In genomic region chr9:111094433-111095421, GRCh38 we compare ENCODE assay signal across 9 cellular contexts. TPM values are rescaled to one million over a fixed set of nuclear protein-coding genes. Genes with fewer than 3 reads are reported as not detected.
A peak's percentile ranks its signal among the peaks of the same experiment; 100 is the strongest.
DNase-seq lines count a peak whose midpoint lies in the region; TF ChIP-seq lines count a peak whose summit lies in the region.
"Had no signal": no experiment of that assay in that cellular context is flagged by ENCODE, and none has a peak within 500 bp of the region (broad histone marks: within the 10 kb centered on the region; RNA-seq: fewer than 3 reads in every experiment).

No MANE protein-coding gene starts in this region.

- no peaks in the 10 kb centered on the region for H3K27me3 Mint-ChIP-seq in HFFc6 (ENCODE audit: insufficient read depth)

- H3K4me3 ChIP-seq in adipocyte (ENCODE audit: low read length): peak overlapping the region; percentile 46
- H3K4me3 ChIP-seq in thyroid gland (replicated peaks in 1 of 3): no peak overlapping the region

- DNase-seq in HFFc6 (peak; percentile 81), adipocyte (ENCODE audit: low read depth) (peak; percentile 83), kidney glomerular epithelial cell (lab: John Stamatoyannopoulos, UW) (peak; percentile 1), thyroid gland (peak; percentile 8 to 11), ureter (ENCODE audit: low spot score) (no peak)
- DNase-seq in activated CD4-positive, alpha-beta T cell treated with anti-CD3 and anti-CD28 coated beads for 4 hours: no peak
- no peak for DNase-seq in activated CD8-positive, alpha-beta memory T cell treated with anti-CD3 and anti-CD28 coated beads, Interleukin-2, amount 50 U/mL, for 48 hours
- no peak for DNase-seq in stimulated activated naive CD4-positive, alpha-beta T cell (lab: John Stamatoyannopoulos, UW)

- TF ChIP-seq POLR2A in thyroid gland (IDR thresholded peaks at IDR 0.05): no peak

- no peaks in the 10 kb centered on the region for H3K9me3 ChIP-seq in adipocyte (ENCODE audit: control insufficient read depth, low read length)
- H3K9me3 ChIP-seq in thyroid gland: no peaks in the 10 kb centered on the region

- H3K27ac ChIP-seq in thyroid gland: peak overlapping the region in 2 of 3 donors; percentile 39 to 45
- H3K27ac ChIP-seq: KMS-11 had no signal

- WGBS in thyroid gland, 2 donors: 39 to 45% methylated on average over 2 of the region's 2 CpGs

- H3K36me3 Mint-ChIP-seq in HFFc6 (ENCODE audit: low read depth): no peaks in the 10 kb centered on the region

- H3K4me3 Mint-ChIP-seq in HFFc6: peak overlapping the region; percentile 58

- peaks cover 36% of the 10 kb centered on the region for H3K4me1 Mint-ChIP-seq in HFFc6 (ENCODE audit: low read depth)

- H3K36me3 ChIP-seq in adipocyte (ENCODE audit: control insufficient read depth, insufficient read depth, low read length, severe bottlenecking): no peaks in the 10 kb centered on the region
- no peaks in the 10 kb centered on the region for H3K36me3 ChIP-seq in thyroid gland

- peak overlapping the region; percentile 24 for H3K9ac ChIP-seq in adipocyte (ENCODE audit: low read length)
- H3K9ac ChIP-seq: KMS-11 had no signal

- no peaks in the 10 kb centered on the region for H3K9me3 Mint-ChIP-seq in HFFc6

- TF ChIP-seq CTCF in HFFc6 (IDR thresholded peaks at IDR 0.05) (no peak), thyroid gland (IDR thresholded peaks at IDR 0.05) (no peak)

- peak overlapping the region; percentile 93 for H3K27ac Mint-ChIP-seq in HFFc6

- no peaks in the 10 kb centered on the region for H3K27me3 ChIP-seq in adipocyte (replicated peaks; ENCODE audit: control insufficient read depth, insufficient read depth, low read length)
- H3K27me3 ChIP-seq in thyroid gland: no peaks in the 10 kb centered on the region

- intact Hi-C loops in thyroid gland (cut with DNase I): no loop called here

- H3K4me1 ChIP-seq in adipocyte (ENCODE audit: control insufficient read depth, insufficient read depth, low read length) (peaks cover 20% of the 10 kb centered on the region), thyroid gland (peaks cover 0 to 4% of the 10 kb centered on the region in 2 donors)

RNA-seq across cellular contexts. Expression of gene LPAR1, which starts 56.5 kb away (rescaled TPM):
- 100 to 1,000 TPM in 4 of 6 experiments, 10 to 100 TPM in 2; 70.6 to 148 (median 123) TPM for total RNA-seq in HFFc6 (2021; fragmentation: NEBNext Ultra II Directional; extraction: Animal tissue kit (Norgen Biotek cat#: 25700))
- total RNA-seq in thyroid gland (10 to 100 TPM; 40.8 to 98.5 (median 56.4) TPM), ureter (67.6 TPM)

Comparison
In these comparisons a context has a peak if more than half of its experiments do, and no peak if none do; other contexts are left out.
1. DNase-seq: peak in HFFc6 (single experiment), adipocyte (single experiment), kidney glomerular epithelial cell (single experiment) and thyroid gland (2 of 2); none in ureter (single experiment), activated CD4-positive, alpha-beta T cell treated with anti-CD3 and anti-CD28 coated beads for 4 hours (0 of 2), activated CD8-positive, alpha-beta memory T cell treated with anti-CD3 and anti-CD28 coated beads, Interleukin-2, amount 50 U/mL, for 48 hours (single experiment) and stimulated activated naive CD4-positive, alpha-beta T cell (0 of 6).